8 cellular contexts compared by ENCODE assay signal in genomic region chr5:80191991-80192398, GRCh38.
DNase-seq lines count a peak whose midpoint lies in the region; ATAC-seq and TF ChIP-seq lines count a peak whose summit lies in the region.

No MANE protein-coding gene starts in this region.

- no peak for TF ChIP-seq CTCF in osteoblast (IDR thresholded peaks at IDR 0.05; ENCODE audit: extremely low read depth, low read depth, low read length)

- peak; percentile 80 for TF ChIP-seq POLR2A in erythroblast (IDR thresholded peaks at IDR 0.05; ENCODE audit: low read length)

- no peak overlapping the region for H3K4me3 ChIP-seq in osteoblast (ENCODE audit: insufficient read depth, low read length)

- no peaks in the 10 kb centered on the region for H3K9me3 ChIP-seq in osteoblast (ENCODE audit: low read depth, low read length)

- no peaks in the 10 kb centered on the region for H3K27me3 ChIP-seq in osteoblast (ENCODE audit: insufficient read depth, low read length)

- H3K4me2 ChIP-seq in osteoblast (ENCODE audit: insufficient read depth, low read length): peak overlapping the region; percentile 63

- no peaks in the 10 kb centered on the region for H3K36me3 ChIP-seq in osteoblast (ENCODE audit: insufficient read depth, low read length)

- peaks cover 5% of the 10 kb centered on the region for H4K20me1 ChIP-seq in osteoblast (ENCODE audit: insufficient read depth, low read length)

- no peak for ATAC-seq in GM19452 (IDR thresholded peaks at IDR 0.05; ENCODE audit: unreplicated experiment)

- H2AFZ ChIP-seq in osteoblast (ENCODE audit: low read length): no peak overlapping the region

- H3K27ac ChIP-seq in osteoblast (ENCODE audit: low read depth, low read length): peak overlapping the region; percentile 36

- H3K4me1 ChIP-seq in osteoblast (ENCODE audit: insufficient read depth, low read length): peaks cover 40% of the 10 kb centered on the region

- H3K79me2 ChIP-seq in osteoblast (ENCODE audit: insufficient read depth, low read length): peaks cover 83% of the 10 kb centered on the region

- DNase-seq in ELF-1 (ENCODE audit: low read depth, low spot score): peak; percentile 86
- peak; percentile 12 for DNase-seq in T-helper 22 cell (ENCODE audit: low read depth)
- peak; percentile 63 to 82 for DNase-seq in erythroblast (lab: John Stamatoyannopoulos, UW)
- no peak for DNase-seq in osteoblast (ENCODE audit: insufficient read length, low spot score, missing footprints)
- no peak for DNase-seq in amniotic stem cell (lab: John Stamatoyannopoulos, UW)
- no peak for DNase-seq in cerebellar nuclear complex (lab: John Stamatoyannopoulos, UW)
- DNase-seq in stimulated activated CD4-positive, alpha-beta T cell treated with anti-CD3 and anti-CD28 coated beads, Interleukin-4, amount 100 ng/mL, for 4 hours: no peak

Comparison
In these comparisons a context has a peak if more than half of its experiments do, and no peak if none do; other contexts are left out.
1. DNase-seq: peak in ELF-1 (single experiment), T-helper 22 cell (single experiment) and erythroblast (2 of 2); none in osteoblast (single experiment), amniotic stem cell (single experiment), cerebellar nuclear complex (0 of 2) and stimulated activated CD4-positive, alpha-beta T cell treated with anti-CD3 and anti-CD28 coated beads, Interleukin-4, amount 100 ng/mL, for 4 hours (0 of 2).